9 cellular contexts compared by ENCODE assay signal in the genomic region with DNA sequence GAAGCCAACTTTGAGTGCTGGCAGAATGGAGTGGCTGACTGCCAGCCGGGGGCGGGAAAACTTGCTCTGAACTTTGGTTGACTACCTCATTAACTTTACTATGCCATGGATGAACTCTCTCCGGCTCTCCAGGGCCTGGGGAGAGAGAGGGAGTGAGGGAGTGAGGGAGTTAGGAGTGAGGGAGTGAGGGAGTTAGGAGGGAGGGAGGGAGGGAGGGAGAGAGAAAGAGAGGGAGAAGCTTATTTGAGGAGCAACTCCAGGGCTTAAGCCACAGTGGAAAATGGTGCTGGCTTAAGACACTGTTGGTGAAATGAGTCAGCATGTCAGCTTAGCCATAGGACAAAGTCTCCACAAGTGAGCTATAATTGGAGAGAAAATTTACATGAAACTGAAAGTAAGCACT.
DNase-seq lines count a peak whose midpoint lies in the region; ATAC-seq and TF ChIP-seq lines count a peak whose summit lies in the region.
"Had no signal": no experiment of that assay in that cellular context is flagged by ENCODE, and none has a peak within 500 bp of the region (broad histone marks: within the 10 kb centered on the region; RNA-seq: fewer than 3 reads in every experiment).

No MANE protein-coding gene starts in this region.

- peaks cover 0 to 4% (median 0%) of the 10 kb centered on the region in 4 donors for H3K4me1 ChIP-seq in right lobe of liver
- H3K4me1 ChIP-seq in mesendoderm (ENCODE audit: control insufficient read depth, low read depth, low read length): no peaks in the 10 kb centered on the region

- H2BK5ac ChIP-seq in mesendoderm (ENCODE audit: low read length): no peak overlapping the region

- no peak overlapping the region for H3K4ac ChIP-seq in mesendoderm (ENCODE audit: low read depth, low read length)

- intact Hi-C loops in right lobe of liver (cut with DNase I): no loop called here

- no peak overlapping the region for H3K9ac ChIP-seq in mesendoderm (ENCODE audit: low read length)

- no peak overlapping the region for H3K23ac ChIP-seq in mesendoderm (ENCODE audit: low read length)

- no peak overlapping the region for H2BK120ac ChIP-seq in mesendoderm (ENCODE audit: low read depth, low read length)

- 30% methylated on average over 3 of the region's 3 CpGs for WGBS in right lobe of liver (ENCODE audit: insufficient coverage, low coverage, low lambda C conversion rate, missing lambda C conversion rate)
- WGBS in mesendoderm (ENCODE audit: extremely low coverage, insufficient coverage, low lambda C conversion rate): no CpG with 5 or more reads among the region's 3 CpGs

- TF ChIP-seq POLR2A in right lobe of liver (IDR thresholded peaks at IDR 0.05): no peak

- DNase-seq in Daoy (ENCODE audit: low read depth): peak; percentile 38
- peak; percentile 2 for DNase-seq in HCEC 1CT
- no peak for DNase-seq in activated naive CD8-positive, alpha-beta T cell treated with anti-CD3 and anti-CD28 coated beads, Interleukin-2, amount 10 ng/mL, durations not matched to agents 7 days and 5 days
- DNase-seq in right lobe of liver: peak; percentile 53 to 73 (median 68)
- no peak for DNase-seq in mesendoderm
- DNase-seq in DMS153 treated with DMSO at 0.1 percent for 48 hours (lab: John Stamatoyannopoulos, UW; ENCODE audit: unreplicated experiment): no peak
- no peak for DNase-seq in NCI-H524 (lab: John Stamatoyannopoulos, UW)

- no peaks in the 10 kb centered on the region for H3K79me2 ChIP-seq in mesendoderm (ENCODE audit: control insufficient read depth, insufficient read depth, low read length)

- H3K36me3 ChIP-seq in right lobe of liver (no peaks in the 10 kb centered on the region), mesendoderm (ENCODE audit: control insufficient read depth, insufficient read depth, low read length) (no peaks in the 10 kb centered on the region)

- H3K4me3 Mint-ChIP-seq in activated naive CD8-positive, alpha-beta T cell treated with anti-CD3 and anti-CD28 coated beads, Interleukin-2, amount 10 ng/mL, durations not matched to agents 7 days and 5 days: no peak overlapping the region
- H3K4me3 Mint-ChIP-seq: neural crest cell had no signal

- H3K36me3 Mint-ChIP-seq in activated naive CD8-positive, alpha-beta T cell treated with anti-CD3 and anti-CD28 coated beads, Interleukin-2, amount 10 ng/mL, durations not matched to agents 7 days and 5 days: no peaks in the 10 kb centered on the region

- ATAC-seq in activated naive CD8-positive, alpha-beta T cell treated with anti-CD3 and anti-CD28 coated beads, Interleukin-2, amount 10 ng/mL, durations not matched to agents 7 days and 5 days (ENCODE audit: low read depth): peak; percentile 36
- ATAC-seq in right lobe of liver (peak; percentile 86 to 96 (median 92)), GM21723 (IDR thresholded peaks at IDR 0.05; ENCODE audit: unreplicated experiment) (no peak)

- no peak overlapping the region for H2BK15ac ChIP-seq in mesendoderm (replicated peaks; ENCODE audit: low read depth)

- H3K27me3 ChIP-seq in right lobe of liver: no peaks in the 10 kb centered on the region
- no peaks in the 10 kb centered on the region for H3K27me3 ChIP-seq in mesendoderm (ENCODE audit: insufficient read depth, low read length, poor library complexity)

- no peak overlapping the region for H3K56ac ChIP-seq in mesendoderm (ENCODE audit: low read length)

- POLR2A ChIA-PET in activated naive CD8-positive, alpha-beta T cell treated with anti-CD3 and anti-CD28 coated beads, Interleukin-2, amount 10 ng/mL, durations not matched to agents 7 days and 5 days (lab: Charles Lee): no interaction called here

- H3K4me3 ChIP-seq in right lobe of liver (no peak overlapping the region), mesendoderm (ENCODE audit: low read length) (no peak overlapping the region)

- H3K9me3 ChIP-seq in right lobe of liver: no peaks in the 10 kb centered on the region

- no peak overlapping the region for H4K5ac ChIP-seq in mesendoderm (ENCODE audit: low read length)

- H3K27ac Mint-ChIP-seq in activated naive CD8-positive, alpha-beta T cell treated with anti-CD3 and anti-CD28 coated beads, Interleukin-2, amount 10 ng/mL, durations not matched to agents 7 days and 5 days: no peak overlapping the region

- TF ChIP-seq CTCF in right lobe of liver (IDR thresholded peaks at IDR 0.05): no peak

- no peaks in the 10 kb centered on the region for H3K27me3 Mint-ChIP-seq in activated naive CD8-positive, alpha-beta T cell treated with anti-CD3 and anti-CD28 coated beads, Interleukin-2, amount 10 ng/mL, durations not matched to agents 7 days and 5 days

- H3K18ac ChIP-seq in mesendoderm (ENCODE audit: low read length): no peak overlapping the region

- no peak overlapping the region for H3K4me2 ChIP-seq in mesendoderm (ENCODE audit: low read length)

- H3K27ac ChIP-seq in right lobe of liver (peak overlapping the region in 2 of 3 donors; percentile 8 to 61), mesendoderm (ENCODE audit: low read depth, low read length) (no peak overlapping the region)

- H3K9me3 Mint-ChIP-seq in activated naive CD8-positive, alpha-beta T cell treated with anti-CD3 and anti-CD28 coated beads, Interleukin-2, amount 10 ng/mL, durations not matched to agents 7 days and 5 days: peaks cover under 1% of the 10 kb centered on the region

- H4K8ac ChIP-seq in mesendoderm (ENCODE audit: low read depth, low read length): no peak overlapping the region

- H3K4me1 Mint-ChIP-seq in activated naive CD8-positive, alpha-beta T cell treated with anti-CD3 and anti-CD28 coated beads, Interleukin-2, amount 10 ng/mL, durations not matched to agents 7 days and 5 days: no peaks in the 10 kb centered on the region
- H3K4me1 Mint-ChIP-seq: neural crest cell had no signal

- H3K79me1 ChIP-seq in mesendoderm (ENCODE audit: low read length): no peaks in the 10 kb centered on the region

- no peak overlapping the region for H2AK5ac ChIP-seq in mesendoderm (ENCODE audit: low read length)

Comparison
In these comparisons a context has a peak if more than half of its experiments do, and no peak if none do; other contexts are left out.
1. DNase-seq: peak in Daoy (single experiment), HCEC 1CT (single experiment) and right lobe of liver (3 of 3); none in activated naive CD8-positive, alpha-beta T cell treated with anti-CD3 and anti-CD28 coated beads, Interleukin-2, amount 10 ng/mL, durations not matched to agents 7 days and 5 days (single experiment), mesendoderm (single experiment), DMS153 treated with DMSO at 0.1 percent for 48 hours (single experiment) and NCI-H524 (0 of 2).